ENCODE assay signal across 17 cellular contexts in genomic region chr1:54305906-54306514, GRCh38.
A peak's percentile ranks its signal among the peaks of the same experiment; 100 is the strongest.
DNase-seq lines count a peak whose midpoint lies in the region; ATAC-seq and TF ChIP-seq lines count a peak whose summit lies in the region.
"Had no signal": no experiment of that assay in that cellular context is flagged by ENCODE, and none has a peak within 500 bp of the region (broad histone marks: within the 10 kb centered on the region; RNA-seq: fewer than 3 reads in every experiment).

No MANE protein-coding gene starts in this region.

- H3K27ac Mint-ChIP-seq in H9, result peak overlapping the region in 2 of 3 experiments; percentile 61 to 74; a peak in 3 of 7 replicates
- peak overlapping the region; percentile 5; the same call in 1 of the 2 replicates for H3K27ac Mint-ChIP-seq in WTC11
- H3K27ac Mint-ChIP-seq in glutamatergic neuron (ENCODE audit: unreplicated experiment), result peak overlapping the region; percentile 84
- peak overlapping the region; percentile 57 for H3K27ac Mint-ChIP-seq in mesothelial cell of epicardium

- no peak overlapping the region for H2BK5ac ChIP-seq in H9 (ENCODE audit: insufficient read length, low read length)

- peaks cover 0 to 12% (median 3%) of the 10 kb centered on the region in 3 experiments; a peak in 3 of 7 replicates for H3K36me3 Mint-ChIP-seq in H9 (ENCODE audit: insufficient read depth in 1 of 3, low read depth in 3 of 3)
- H3K36me3 Mint-ChIP-seq in WTC11, result no peaks in the 10 kb centered on the region
- no peaks in the 10 kb centered on the region for H3K36me3 Mint-ChIP-seq in glutamatergic neuron (ENCODE audit: unreplicated experiment)
- H3K36me3 Mint-ChIP-seq in mesothelial cell of epicardium, result peaks cover 2% of the 10 kb centered on the region
- H3K36me3 Mint-ChIP-seq: CD14-positive monocyte had no signal

- H3K4me2 ChIP-seq in H9 (ENCODE audit: insufficient read depth, insufficient read length, low read length), result no peak overlapping the region
- H3K4me2 ChIP-seq: KMS-11 had no signal

- H3K79me1 ChIP-seq in H9 (ENCODE audit: insufficient read depth, low read depth, low read length, poor library complexity, severe bottlenecking), result peaks cover 6% of the 10 kb centered on the region

- H3K9ac ChIP-seq in H9 (ENCODE audit: extremely low read depth, insufficient read length, low read length), result no peak overlapping the region
- H3K9ac ChIP-seq: KMS-11 had no signal

- peaks cover 3% of the 10 kb centered on the region for H4K20me1 ChIP-seq in H9 (ENCODE audit: control insufficient read depth, insufficient read depth, insufficient read length)

- ATAC-seq in WTC11, result no peak
- ATAC-seq: PC-3 had no signal

- no peak overlapping the region for H2BK20ac ChIP-seq in H9 (ENCODE audit: low read depth, low read length, poor library complexity, severe bottlenecking)

- no peak overlapping the region for H2AFZ ChIP-seq in H9 (ENCODE audit: low read length)

- no peak overlapping the region for H3K18ac ChIP-seq in H9 (ENCODE audit: insufficient read length, low read depth, low read length)

- no CpG with 5 or more reads among the region's 7 CpGs for WGBS in H9 (ENCODE audit: extremely low coverage, insufficient read length, low lambda C conversion rate)

- H3K79me2 ChIP-seq in H9 (ENCODE audit: insufficient read depth, low read length), result peaks cover 25% of the 10 kb centered on the region; the same call in 1 of the 2 replicates

- H3K4ac ChIP-seq in H9 (ENCODE audit: low read depth, low read length), result no peak overlapping the region

- H2BK120ac ChIP-seq in H9 (ENCODE audit: low read depth, low read length, poor library complexity, severe bottlenecking), result no peak overlapping the region

- peaks cover 20% of the 10 kb centered on the region; the same call in 1 of the 2 replicates for H3K4me1 ChIP-seq in H9 (ENCODE audit: insufficient read depth, low read length)
- H3K4me1 ChIP-seq: Caco-2 had no signal

- H4K91ac ChIP-seq in H9 (ENCODE audit: insufficient read length, low read depth, low read length), result no peak overlapping the region

- H3K56ac ChIP-seq in H9 (ENCODE audit: insufficient read length, low read depth, low read length), result no peak overlapping the region

- no peak overlapping the region for H4K8ac ChIP-seq in H9 (replicated peaks; ENCODE audit: insufficient read length, low read depth, low read length)

- POLR2A ChIA-PET in WTC11 (lab: Charles Lee), result interaction anchor here (0.6 to 1.7 kb wide), 2 partner anchors 15 to 203 kb away, joined by 3 to 5 read pairs; no protein-coding TSS in a partner anchor
- POLR2A ChIA-PET in GM10248 (lab: Yijun Ruan, JAX), result interaction anchor here (0.9 kb wide), 1 partner anchor 8 kb away, joined by 3 read pairs; no protein-coding TSS in a partner anchor

- TF ChIP-seq CTCF in H9 (conservative IDR thresholded peaks at IDR 0.05), result no peak
- TF ChIP-seq CTCF in WTC11 (IDR thresholded peaks at IDR 0.05), result no peak
- TF ChIP-seq CTCF in glutamatergic neuron (IDR thresholded peaks at IDR 0.05; ENCODE audit: partially characterized antibody, unreplicated experiment), result no peak
- no peak for TF ChIP-seq CTCF in mesothelial cell of epicardium (IDR thresholded peaks at IDR 0.05; ENCODE audit: unreplicated experiment)
- no peak for TF ChIP-seq CTCF in GM10248 (IDR thresholded peaks at IDR 0.05; ENCODE audit: control extremely low read depth, extremely low read depth, low read depth, missing control alignments)

- H3K27ac ChIP-seq in H9 (ENCODE audit: insufficient read length, low read depth, low read length), result no peak overlapping the region
- H3K27ac ChIP-seq: KMS-11 had no signal

- CTCF ChIA-PET in WTC11 (lab: Charles Lee) (no interaction called here), GM10248 (lab: Yijun Ruan, JAX) (no interaction called here)

- no peak overlapping the region for H2BK12ac ChIP-seq in H9 (ENCODE audit: insufficient read length, low read depth, low read length)

- H2AK5ac ChIP-seq in H9 (ENCODE audit: insufficient read length, low read length), result no peak overlapping the region

- no peak overlapping the region for H3K14ac ChIP-seq in H9 (ENCODE audit: insufficient read depth, low read length)

- H3K23me2 ChIP-seq in H9 (ENCODE audit: insufficient read length, low read depth, low read length, poor library complexity, severe bottlenecking), result no peaks in the 10 kb centered on the region

- H3K27me3 Mint-ChIP-seq in H9 (ENCODE audit: low read depth) (peaks cover 3% of the 10 kb centered on the region; the same call in 1 of the 2 replicates), WTC11 (ENCODE audit: low read depth) (no peaks in the 10 kb centered on the region), glutamatergic neuron (ENCODE audit: unreplicated experiment) (peaks cover 40% of the 10 kb centered on the region), mesothelial cell of epicardium (ENCODE audit: low read depth) (no peaks in the 10 kb centered on the region)

- H3K27me3 ChIP-seq in H9 (ENCODE audit: insufficient read depth, low read length), result no peaks in the 10 kb centered on the region

- H3K9me3 ChIP-seq in H9 (ENCODE audit: control insufficient read depth, low read depth, low read length), result no peaks in the 10 kb centered on the region
- H3K9me3 ChIP-seq: Caco-2 had no signal

- H3K4me1 Mint-ChIP-seq in H9 (peaks cover 86 to 95% of the 10 kb centered on the region in 2 experiments), WTC11 (peaks cover 93% of the 10 kb centered on the region), glutamatergic neuron (ENCODE audit: low read depth, unreplicated experiment) (peaks cover 90% of the 10 kb centered on the region), mesothelial cell of epicardium (peaks cover 63% of the 10 kb centered on the region)

- DNase-seq in H9 (no peak), WTC11 (ENCODE audit: low spot score) (no peak), glutamatergic neuron (no peak), mesothelial cell of epicardium (ENCODE audit: low spot score in 2 of 2, unreplicated experiment in 2 of 2) (no peak), GM10248 (ENCODE audit: extremely low spot score) (no peak), HCEC 1CT (no peak), NCI-H128 (lab: John Stamatoyannopoulos, UW; ENCODE audit: unreplicated experiment) (no peak)
- DNase-seq in activated CD8-positive, alpha-beta memory T cell treated with anti-CD3 and anti-CD28 coated beads, Interleukin-2, amount 50 U/mL, for 4 hours, result no peak
- DNase-seq: Caco-2, GOT3, NCI-H1092, NCI-H1694, NCI-H2107, NCI-H748 treated with DMSO at 0.1 percent for 48 hours, PC-3 had no signal

- H3T11ph ChIP-seq in H9 (ENCODE audit: low read length), result no peak overlapping the region

- no peak overlapping the region for H3K23ac ChIP-seq in H9 (ENCODE audit: insufficient read length, low read depth, low read length)

- no peak overlapping the region for H4K5ac ChIP-seq in H9 (ENCODE audit: insufficient read length, low read depth, low read length)

- H3K9me3 Mint-ChIP-seq in H9 (peaks cover 0 to 4% of the 10 kb centered on the region in 2 experiments; a peak in 2 of 5 replicates), WTC11 (no peaks in the 10 kb centered on the region), glutamatergic neuron (ENCODE audit: unreplicated experiment) (peaks cover 61% of the 10 kb centered on the region), mesothelial cell of epicardium (no peaks in the 10 kb centered on the region)
- H3K9me3 Mint-ChIP-seq: CD14-positive monocyte had no signal

- H3K4me3 Mint-ChIP-seq in H9, result no peak overlapping the region
- H3K4me3 Mint-ChIP-seq in WTC11, result no peak overlapping the region
- H3K4me3 Mint-ChIP-seq in glutamatergic neuron (ENCODE audit: unreplicated experiment), result peak overlapping the region; percentile 46
- H3K4me3 Mint-ChIP-seq in mesothelial cell of epicardium, result no peak overlapping the region
- H3K4me3 Mint-ChIP-seq: CD14-positive monocyte had no signal

- no peak overlapping the region for H2BK15ac ChIP-seq in H9 (ENCODE audit: low read depth, low read length)

TF ChIP-seq in WTC11, 78 proteins besides CTCF, POLR2A, EP300 and RAD21:
- TF ChIP-seq NR3C1 (CRISPR knock-in tag; conservative IDR thresholded peaks at IDR 0.05; ENCODE audit: low read depth) (no peak), FOXJ3 (CRISPR knock-in tag; IDR thresholded peaks at IDR 0.05; ENCODE audit: borderline replicate concordance) (no peak), E2F4 (CRISPR knock-in tag; IDR thresholded peaks at IDR 0.05; ENCODE audit: borderline replicate concordance, low read depth) (no peak), ERG (CRISPR knock-in tag; IDR thresholded peaks at IDR 0.05) (no peak), PRRX2 (CRISPR knock-in tag; IDR thresholded peaks at IDR 0.05) (no peak)

Comparison
In these comparisons a context has a peak if more than half of its experiments do, and no peak if none do; other contexts are left out.
1. H3K27ac Mint-ChIP-seq: peak in every context shown above with its lines; median percentile 84 in glutamatergic neuron; 68 in H9; 57 in mesothelial cell of epicardium; 5 in WTC11.